Comparison of ENCODE assay signal across 1 cellular context in genomic region chr2:240469747-240470146, GRCh38.
TF ChIP-seq lines count a peak whose summit lies in the region.

No MANE protein-coding gene starts in this region.

TF ChIP-seq in K562, 482 proteins besides CTCF, POLR2A, EP300 and RAD21:
- TF ChIP-seq NFXL1 (CRISPR knock-in tag; IDR thresholded peaks at IDR 0.05) (no peak), RBFOX2 (IDR thresholded peaks at IDR 0.05; ENCODE audit: low read depth, low read length) (no peak), KLF13 (tag; IDR thresholded peaks at IDR 0.05; ENCODE audit: borderline replicate concordance, low read depth) (no peak), HLTF (IDR thresholded peaks at IDR 0.05) (no peak), ZNF408 (CRISPR knock-in tag; IDR thresholded peaks at IDR 0.05; ENCODE audit: low read depth) (no peak), KDM1A (IDR thresholded peaks at IDR 0.05) (peak in 1 of 2 experiments; percentile 12; a peak in 1 of 4 replicates), TCF7L2 (IDR thresholded peaks at IDR 0.05; ENCODE audit: low read depth, low read length) (no peak), MAX (CRISPR knock-in tag; IDR thresholded peaks at IDR 0.05) (peak; percentile 30; the same call in 1 of the 2 replicates), THAP12 (CRISPR knock-in tag; IDR thresholded peaks at IDR 0.05) (no peak), ZNF766 (CRISPR knock-in tag; conservative IDR thresholded peaks at IDR 0.05) (no peak), MCM7 (IDR thresholded peaks at IDR 0.05) (no peak)
